20 cellular contexts compared by ENCODE assay signal in genomic region chr1:236717811-236718210, GRCh38. TPM values are rescaled to one million over a fixed set of nuclear protein-coding genes. Genes with fewer than 3 reads are reported as not detected.
A peak's percentile ranks its signal among the peaks of the same experiment; 100 is the strongest.
DNase-seq lines count a peak whose midpoint lies in the region; ATAC-seq and TF ChIP-seq lines count a peak whose summit lies in the region.
"Had no signal": no experiment of that assay in that cellular context is flagged by ENCODE, and none has a peak within 500 bp of the region (broad histone marks: within the 10 kb centered on the region; RNA-seq: fewer than 3 reads in every experiment).

No MANE protein-coding gene starts in this region.

- intact Hi-C loops in left cardiac atrium (cut with DNase I) = no loop called here
- intact Hi-C loops in left ventricle myocardium superior (cut with micrococcal nuclease) = no loop called here
- intact Hi-C loops in Right ventricle myocardium superior (cut with DNase I) = no loop called here
- intact Hi-C loops in gastrocnemius medialis (cut with DNase I; ENCODE audit: low total_unique reads) = no loop called here
- intact Hi-C loops in aorta (cut with DNase I) = no loop called here

- TF ChIP-seq POLR2A in gastrocnemius medialis (IDR thresholded peaks at IDR 0.05) = no peak

- TF ChIP-seq CTCF in cardiac muscle cell (IDR thresholded peaks at IDR 0.05; ENCODE audit: low read depth, low read length) = no peak
- TF ChIP-seq CTCF in gastrocnemius medialis (IDR thresholded peaks at IDR 0.05 in 4 of 5, conservative IDR thresholded peaks at IDR 0.05 in 1 of 5) = no peak

- in situ Hi-C loops in gastrocnemius medialis (cut with MboI; ENCODE audit: low sequenced_read_pairs in 4 of 4) = no loop called here

- H3K4me1 ChIP-seq in cardiac muscle cell (ENCODE audit: low read depth) = no peaks in the 10 kb centered on the region
- H3K4me1 ChIP-seq in gastrocnemius medialis = peaks cover 37 to 47% of the 10 kb centered on the region in 2 donors
- peaks cover 0 to 5% of the 10 kb centered on the region in 2 donors for H3K4me1 ChIP-seq in aorta (ENCODE audit: control insufficient read depth in 1 of 2, insufficient read depth in 2 of 2, low read length in 2 of 2)
- H3K4me1 ChIP-seq: A549, Caco-2 had no signal

- 8 to 12% methylated on average over 6 of the region's 6 CpGs for WGBS in aorta, 2 donors

- H3K27me3 ChIP-seq in cardiac muscle cell = no peaks in the 10 kb centered on the region
- no peaks in the 10 kb centered on the region for H3K27me3 ChIP-seq in gastrocnemius medialis
- H3K27me3 ChIP-seq in aorta (ENCODE audit: control insufficient read depth in 1 of 2, insufficient read depth in 2 of 2, low read length in 1 of 2) = no peaks in the 10 kb centered on the region

- DNase-seq in cardiac muscle cell (ENCODE audit: low read depth in 1 of 2, low spot score in 1 of 2) (no peak), left cardiac atrium (no peak), left ventricle myocardium superior (no peak), Right ventricle myocardium superior (no peak), gastrocnemius medialis (no peak), aorta (no peak), hypothalamus (lab: John Stamatoyannopoulos, UW) (no peak)
- DNase-seq: AML-193; Caco-2; CD4-positive, alpha-beta T cell; DMS79 treated with DMSO at 0.1 percent for 48 hours; GF-D8; GM23248; HCEC 1CT had no signal

- no peaks in the 10 kb centered on the region for H3K9me3 ChIP-seq in cardiac muscle cell (ENCODE audit: low read depth)
- no peaks in the 10 kb centered on the region for H3K9me3 ChIP-seq in gastrocnemius medialis
- no peaks in the 10 kb centered on the region for H3K9me3 ChIP-seq in aorta (ENCODE audit: control insufficient read depth, low read length)
- H3K9me3 ChIP-seq: A549 had no signal

- H3K36me3 ChIP-seq in cardiac muscle cell = peaks cover 44% of the 10 kb centered on the region
- peaks cover 0 to 26% of the 10 kb centered on the region in 2 donors for H3K36me3 ChIP-seq in gastrocnemius medialis
- no peaks in the 10 kb centered on the region for H3K36me3 ChIP-seq in aorta (ENCODE audit: control insufficient read depth in 1 of 2, insufficient read depth in 2 of 2, low read length in 1 of 2)

- ATAC-seq in left cardiac atrium = no peak
- peak; percentile 20 for ATAC-seq in left ventricle myocardium superior
- ATAC-seq in Right ventricle myocardium superior (ENCODE audit: poor library complexity) = no peak
- ATAC-seq in gastrocnemius medialis = peak; percentile 69 to 80
- ATAC-seq in aorta (ENCODE audit: low FRiP score) = no peak
- ATAC-seq in GM19397 (IDR thresholded peaks at IDR 0.05; ENCODE audit: unreplicated experiment) = no peak

- H3K27ac ChIP-seq in cardiac muscle cell = peak overlapping the region; percentile 66
- H3K27ac ChIP-seq in gastrocnemius medialis = peak overlapping the region; percentile 70 to 84 (median 78)
- peak overlapping the region; percentile 36 to 79 for H3K27ac ChIP-seq in aorta (ENCODE audit: low read depth in 1 of 2, low read length in 2 of 2)
- H3K27ac ChIP-seq: 22Rv1, A549, C4-2B, GM23248, HL-60 had no signal

- no peak overlapping the region for H3K4me3 ChIP-seq in cardiac muscle cell
- H3K4me3 ChIP-seq in gastrocnemius medialis = no peak overlapping the region
- H3K4me3 ChIP-seq in aorta (ENCODE audit: low read length in 2 of 2) = no peak overlapping the region
- H3K4me3 ChIP-seq: A549, GM23248 had no signal

RNA-seq across cellular contexts. Expression of gene ACTN2, which starts 31.5 kb away (rescaled TPM):
- total RNA-seq in cardiac muscle cell (276 and 303 TPM in 2 replicates), left cardiac atrium (1,000 to 10,000 TPM; 1,411 to 1,679 TPM), left ventricle myocardium superior (2,394 TPM), Right ventricle myocardium superior (1,943 TPM), gastrocnemius medialis (1,000 to 10,000 TPM in 3 of 4 donors, 100 to 1,000 TPM in 1; 503 to 1,706 (median 1,214) TPM), aorta (10 to 100 TPM; 15.7 to 40.5 TPM)
- polyA plus RNA-seq in cardiac muscle cell (785 and 814 TPM in 2 replicates), aorta (10 to 100 TPM in 1 of 2 donors, 1 to 10 TPM in 1; 3.0 to 40.1 TPM)
- total RNA-seq: Caco-2, GM23248 had no signal
- polyA plus RNA-seq: A549, BJ, GM23248 had no signal

Comparison
In these comparisons a context has a peak if more than half of its experiments do, and no peak if none do; other contexts are left out.
1. ATAC-seq: peak in left ventricle myocardium superior (single experiment) and gastrocnemius medialis (2 of 2); none in left cardiac atrium (0 of 2), Right ventricle myocardium superior (single experiment), aorta (single experiment) and GM19397 (single experiment).
2. Peak in every context shown above with its lines, with median percentiles within 50 percentile points of each other: H3K27ac ChIP-seq.